In genomic region chr15:66294157-66294931, GRCh38 we compare ENCODE assay signal across 8 cellular contexts. TPM values are rescaled to one million over a fixed set of nuclear protein-coding genes. Genes with fewer than 3 reads are reported as not detected.
DNase-seq lines count a peak whose midpoint lies in the region; ATAC-seq and TF ChIP-seq lines count a peak whose summit lies in the region.

No MANE protein-coding gene starts in this region.

- no peaks in the 10 kb centered on the region for H3K9me3 Mint-ChIP-seq in CD4-positive, alpha-beta memory T cell
- no peaks in the 10 kb centered on the region for H3K9me3 Mint-ChIP-seq in central memory CD8-positive, alpha-beta T cell

- H3K9me3 ChIP-seq in CD4-positive, alpha-beta memory T cell (ENCODE audit: control insufficient read depth in 1 of 2, low read length in 2 of 2) = no peaks in the 10 kb centered on the region

- POLR2A ChIA-PET in CD4-positive, alpha-beta memory T cell (lab: Charles Lee; ENCODE audit: partially characterized antibody) = interaction anchor here (0.7 to 4.0 kb wide), 14 partner anchors 8 to 778 kb away, joined by 3 to 30 read pairs (median 4); partner anchors contain the start of genes INTS14, MAP2K1, RAB11A and RPL4
- POLR2A ChIA-PET in RWPE1 (lab: Yijun Ruan, JAX; ENCODE audit: low non-redundant PET) = no interaction called here

- H3K27ac ChIP-seq in CD4-positive, alpha-beta memory T cell (ENCODE audit: low read depth, low read length) = peak overlapping the region; percentile 91
- H3K27ac ChIP-seq in RWPE1 = peak overlapping the region; percentile 98

- H3K36me3 Mint-ChIP-seq in CD4-positive, alpha-beta memory T cell = peaks cover 8 to 17% of the 10 kb centered on the region in 2 donors
- H3K36me3 Mint-ChIP-seq in central memory CD8-positive, alpha-beta T cell (ENCODE audit: insufficient read depth) = peaks cover 14% of the 10 kb centered on the region

- no peak for TF ChIP-seq CTCF in RWPE1 (conservative IDR thresholded peaks at IDR 0.05; ENCODE audit: low read depth)

- peak overlapping the region; percentile 57 to 91 for H3K4me3 ChIP-seq in CD4-positive, alpha-beta memory T cell (ENCODE audit: low read length in 2 of 2)

- H3K4me1 ChIP-seq in CD4-positive, alpha-beta memory T cell (ENCODE audit: insufficient read depth, low read length) = peaks cover 50% of the 10 kb centered on the region

- no peak for DNase-seq in CD4-positive, alpha-beta memory T cell
- peak; percentile 41 for DNase-seq in HK-2 (ENCODE audit: unreplicated experiment)
- DNase-seq in RWPE1 (ENCODE audit: low spot score) = peak; percentile 91
- DNase-seq in central memory CD8-positive, alpha-beta T cell (ENCODE audit: low spot score in 2 of 2) = no peak
- peak; percentile 76 for DNase-seq in kidney glomerular epithelial cell (lab: John Stamatoyannopoulos, UW)
- peak; percentile 15 for DNase-seq in stimulated activated naive CD4-positive, alpha-beta T cell treated with Interleukin-2 at 50 U/mL for 16 hours (lab: John Stamatoyannopoulos, UW)
- no peak for DNase-seq in NK-92 (lab: John Stamatoyannopoulos, UW; ENCODE audit: unreplicated experiment)

- intact Hi-C loops in CD4-positive, alpha-beta memory T cell (cut with micrococcal nuclease) = loop anchor here (2.0 to 10.0 kb wide), 3 partner anchors 93 to 430 kb away; partner anchors contain the start of genes MAP2K1, RAB11A, RPL4 and ZWILCH

- H3K27ac Mint-ChIP-seq in CD4-positive, alpha-beta memory T cell = peak overlapping the region; percentile 93 to 96 (median 95)
- peak overlapping the region; percentile 98 for H3K27ac Mint-ChIP-seq in central memory CD8-positive, alpha-beta T cell (ENCODE audit: low read depth)

- H3K4me1 Mint-ChIP-seq in CD4-positive, alpha-beta memory T cell = peaks cover 29 to 50% (median 42%) of the 10 kb centered on the region in 4 donors
- H3K4me1 Mint-ChIP-seq in central memory CD8-positive, alpha-beta T cell = peaks cover 41% of the 10 kb centered on the region

- H3K27me3 Mint-ChIP-seq in CD4-positive, alpha-beta memory T cell = no peaks in the 10 kb centered on the region
- H3K27me3 Mint-ChIP-seq in central memory CD8-positive, alpha-beta T cell = no peaks in the 10 kb centered on the region

- H3K4me3 Mint-ChIP-seq in CD4-positive, alpha-beta memory T cell = peak overlapping the region; percentile 85 to 93 (median 90)
- peak overlapping the region; percentile 84 for H3K4me3 Mint-ChIP-seq in central memory CD8-positive, alpha-beta T cell

- H3K36me3 ChIP-seq in CD4-positive, alpha-beta memory T cell (ENCODE audit: insufficient read depth, low read length) = peaks cover 4% of the 10 kb centered on the region

- no peaks in the 10 kb centered on the region for H3K27me3 ChIP-seq in CD4-positive, alpha-beta memory T cell (ENCODE audit: insufficient read depth, low read length)

- CTCF ChIA-PET in CD4-positive, alpha-beta memory T cell (lab: Charles Lee; ENCODE audit: partially characterized antibody) = interaction anchor here (1.3 to 1.9 kb wide), 5 partner anchors 9 to 698 kb away, joined by 3 to 9 read pairs (median 5); partner anchors contain the start of gene RPL4
- CTCF ChIA-PET in RWPE1 (lab: Yijun Ruan, JAX) = interaction anchor here (0.6 to 0.7 kb wide), 2 partner anchors 127 to 271 kb away, joined by 3 read pairs; no protein-coding TSS in a partner anchor

- peak; percentile 23 for ATAC-seq in GM18868 (IDR thresholded peaks at IDR 0.05; ENCODE audit: unreplicated experiment)
- ATAC-seq in central memory CD8-positive, alpha-beta T cell (replicated peaks; ENCODE audit: extremely low read depth, poor library complexity, severe bottlenecking) = peak; percentile 3

RNA-seq across cellular contexts. Expression of gene DIS3L, which starts 1.0 kb away (rescaled TPM):
- total RNA-seq in CD4-positive, alpha-beta memory T cell = 10 to 100 TPM; 36.8 to 40.3 TPM
- 10 to 100 TPM; 32.4 to 35.6 TPM for polyA plus RNA-seq in CD4-positive, alpha-beta memory T cell

RNA-seq across cellular contexts. Expression of gene MEGF11, which starts 40.8 kb away (rescaled TPM):
- not detected for total RNA-seq in CD4-positive, alpha-beta memory T cell
- polyA plus RNA-seq in CD4-positive, alpha-beta memory T cell = under 1 TPM in 1 of 2 donors, not detected in 1; 0.69 TPM

Comparison
In these comparisons a context has a peak if more than half of its experiments do, and no peak if none do; other contexts are left out.
1. DNase-seq: peak in HK-2 (single experiment), RWPE1 (single experiment), kidney glomerular epithelial cell (single experiment) and stimulated activated naive CD4-positive, alpha-beta T cell treated with Interleukin-2 at 50 U/mL for 16 hours (single experiment); none in CD4-positive, alpha-beta memory T cell (0 of 5), central memory CD8-positive, alpha-beta T cell (0 of 2) and NK-92 (single experiment).